Comparison of ENCODE assay signal across 14 cellular contexts in genomic region chr7:78605131-78605530, GRCh38.
"Had no signal": no experiment of that assay in that cellular context is flagged by ENCODE, and none has a peak within 500 bp of the region (broad histone marks: within the 10 kb centered on the region; RNA-seq: fewer than 3 reads in every experiment).

No MANE protein-coding gene starts in this region.

- H3K36me3 Mint-ChIP-seq: activated naive CD4-positive, alpha-beta T cell treated with anti-CD3 and anti-CD28 coated beads, Interleukin-2, amount 50 U/mL, for 24 hours had no signal

- H3K4me1 ChIP-seq: foreskin keratinocyte, testis had no signal

- H3K27ac ChIP-seq: foreskin keratinocyte, testis had no signal

- H3K27ac Mint-ChIP-seq: activated naive CD4-positive, alpha-beta T cell treated with anti-CD3 and anti-CD28 coated beads, Interleukin-2, amount 50 U/mL, for 24 hours; brain; stimulated activated naive CD8-positive, alpha-beta T cell treated with anti-CD3 and anti-CD28 coated beads, Interleukin-15, Interleukin-2, amounts not matched to agents 100 ng/mL and 50 ng/mL, for 24 hours had no signal

- H3K9me3 Mint-ChIP-seq: activated naive CD4-positive, alpha-beta T cell treated with anti-CD3 and anti-CD28 coated beads, Interleukin-2, amount 50 U/mL, for 24 hours; brain; stimulated activated naive CD8-positive, alpha-beta T cell treated with anti-CD3 and anti-CD28 coated beads, Interleukin-15, Interleukin-2, amounts not matched to agents 100 ng/mL and 50 ng/mL, for 24 hours had no signal

- H3K4me3 Mint-ChIP-seq: activated naive CD4-positive, alpha-beta T cell treated with anti-CD3 and anti-CD28 coated beads, Interleukin-2, amount 50 U/mL, for 24 hours; brain; central memory CD8-positive, alpha-beta T cell; stimulated activated naive CD8-positive, alpha-beta T cell treated with anti-CD3 and anti-CD28 coated beads, Interleukin-15, Interleukin-2, amounts not matched to agents 100 ng/mL and 50 ng/mL, for 24 hours had no signal

- H3K4me1 Mint-ChIP-seq: activated naive CD4-positive, alpha-beta T cell treated with anti-CD3 and anti-CD28 coated beads, Interleukin-2, amount 50 U/mL, for 24 hours; brain; central memory CD8-positive, alpha-beta T cell had no signal

- H3K27me3 ChIP-seq: foreskin keratinocyte, testis had no signal

- H3K9me3 ChIP-seq: testis had no signal

- H3K4me3 ChIP-seq: testis had no signal

- DNase-seq: activated T-cell treated with anti-CD3 and anti-CD28 coated beads, Interleukin-2, amount 50 U/mL, for 1 hour; amniotic stem cell; cortex of kidney; effector CD8-positive, alpha-beta T cell; foreskin keratinocyte; mammary epithelial cell; stimulated activated CD4-positive, alpha-beta T cell treated with anti-CD3 and anti-CD28 coated beads, Interleukin-4, amount 100 ng/mL, for 1 hour; T-helper 2 cell; testis had no signal

- H3K27me3 Mint-ChIP-seq: activated naive CD4-positive, alpha-beta T cell treated with anti-CD3 and anti-CD28 coated beads, Interleukin-2, amount 50 U/mL, for 24 hours; brain; central memory CD8-positive, alpha-beta T cell; stimulated activated naive CD8-positive, alpha-beta T cell treated with anti-CD3 and anti-CD28 coated beads, Interleukin-15, Interleukin-2, amounts not matched to agents 100 ng/mL and 50 ng/mL, for 24 hours had no signal

- ATAC-seq: activated CD4-positive, CD25-positive, alpha-beta regulatory T cell treated with anti-CD3 and anti-CD28 coated beads, Interleukin-2, amount 50 U/mL, for 24 hours; foreskin keratinocyte had no signal
